Comparison of ENCODE assay signal across 8 cellular contexts in genomic region chr17:40218006-40218739, GRCh38. TPM values are rescaled to one million over a fixed set of nuclear protein-coding genes. Genes with fewer than 3 reads are reported as not detected.
DNase-seq lines count a peak whose midpoint lies in the region; ATAC-seq and TF ChIP-seq lines count a peak whose summit lies in the region.

No MANE protein-coding gene starts in this region.

- H3K4me3 Mint-ChIP-seq in effector memory CD8-positive, alpha-beta T cell, result peak overlapping the region; percentile 83 to 95

- H3F3A ChIP-seq in DOHH2 (ENCODE audit: control insufficient read depth, insufficient read depth), result no peaks in the 10 kb centered on the region

- CTCF ChIA-PET in Panc1 (lab: Charles Lee), result interaction anchor here (0.7 to 1.8 kb wide), 6 partner anchors 13 to 106 kb away, joined by 3 to 8 read pairs (median 4); no protein-coding TSS in a partner anchor

- H3K4me2 ChIP-seq in DOHH2 (ENCODE audit: low read length) (peak overlapping the region; percentile 78), osteoblast (ENCODE audit: insufficient read depth, low read length) (peak overlapping the region; percentile 97)

- no peaks in the 10 kb centered on the region for H3K9me3 Mint-ChIP-seq in effector memory CD8-positive, alpha-beta T cell

- peak overlapping the region; percentile 99 for H3K27ac Mint-ChIP-seq in effector memory CD8-positive, alpha-beta T cell

- TF ChIP-seq CTCF in DOHH2 (IDR thresholded peaks at IDR 0.05; ENCODE audit: low read depth, low read length, poor library complexity, severe bottlenecking) (no peak), Panc1 (IDR thresholded peaks at IDR 0.05) (no peak), osteoblast (IDR thresholded peaks at IDR 0.05; ENCODE audit: extremely low read depth, low read depth, low read length) (no peak)

- peak overlapping the region; percentile 89 for H2AFZ ChIP-seq in osteoblast (ENCODE audit: low read length)

- H3K9me2 ChIP-seq in DOHH2 (replicated peaks; ENCODE audit: control insufficient read depth, low read length), result no peaks in the 10 kb centered on the region

- POLR2A ChIA-PET in Panc1 (lab: Charles Lee), result interaction anchor here (0.6 to 0.7 kb wide), 2 partner anchors 12 to 111 kb away, joined by 3 to 7 read pairs; no protein-coding TSS in a partner anchor

- peaks cover 14 to 30% of the 10 kb centered on the region in 2 donors for H3K4me1 Mint-ChIP-seq in effector memory CD8-positive, alpha-beta T cell (ENCODE audit: low read depth in 2 of 2)

- peaks cover 24% of the 10 kb centered on the region for H3K79me2 ChIP-seq in DOHH2 (ENCODE audit: control insufficient read depth, low read length)
- peaks cover 26% of the 10 kb centered on the region for H3K79me2 ChIP-seq in osteoblast (ENCODE audit: insufficient read depth, low read length)

- H3K9me3 ChIP-seq in DOHH2 (ENCODE audit: control insufficient read depth, insufficient read depth, low read length) (no peaks in the 10 kb centered on the region), Panc1 (ENCODE audit: control insufficient read depth, insufficient read depth, low read depth, low read length) (no peaks in the 10 kb centered on the region), osteoblast (ENCODE audit: low read depth, low read length) (no peaks in the 10 kb centered on the region)

- H3K4me1 ChIP-seq in DOHH2 (ENCODE audit: control insufficient read depth, low read length) (peaks cover 21% of the 10 kb centered on the region), Panc1 (ENCODE audit: control insufficient read depth, insufficient read depth, low read length) (no peaks in the 10 kb centered on the region), osteoblast (ENCODE audit: insufficient read depth, low read length) (peaks cover 5% of the 10 kb centered on the region)

- no TSS peak for BruUV-seq in Panc1 (replicated peaks; lab: Mats Ljungman, UMichigan)

- H3K36me3 ChIP-seq in DOHH2 (ENCODE audit: control insufficient read depth, low read length), result no peaks in the 10 kb centered on the region
- H3K36me3 ChIP-seq in Panc1 (ENCODE audit: control insufficient read depth, insufficient read depth, low read length), result no peaks in the 10 kb centered on the region
- no peaks in the 10 kb centered on the region for H3K36me3 ChIP-seq in osteoblast (ENCODE audit: insufficient read depth, low read length)

- ATAC-seq in Panc1, result no peak
- ATAC-seq in effector memory CD8-positive, alpha-beta T cell (replicated peaks), result no peak
- ATAC-seq in HG02798 (IDR thresholded peaks at IDR 0.05; ENCODE audit: poor library complexity, unreplicated experiment), result no peak
- no peak for ATAC-seq in GM18868 (IDR thresholded peaks at IDR 0.05; ENCODE audit: unreplicated experiment)

- peaks cover 29% of the 10 kb centered on the region for H3K36me3 Mint-ChIP-seq in effector memory CD8-positive, alpha-beta T cell (ENCODE audit: insufficient read depth)

- intact Hi-C loops in Panc1 (cut with micrococcal nuclease; ENCODE audit: unreplicated experiment), result no loop called here

- peak overlapping the region; percentile 60; the same call in 1 of the 2 replicates for H3K27ac ChIP-seq in DOHH2 (ENCODE audit: low read depth, low read length)
- peak overlapping the region; percentile 88 for H3K27ac ChIP-seq in Panc1 (ENCODE audit: low read length)
- peak overlapping the region; percentile 95 for H3K27ac ChIP-seq in osteoblast (ENCODE audit: low read depth, low read length)

- H3K27me3 ChIP-seq in DOHH2 (ENCODE audit: control insufficient read depth, low read length) (no peaks in the 10 kb centered on the region), Panc1 (ENCODE audit: control insufficient read depth, insufficient read depth, low read length) (no peaks in the 10 kb centered on the region), osteoblast (ENCODE audit: insufficient read depth, low read length) (no peaks in the 10 kb centered on the region)

- DNase-seq in Panc1 (ENCODE audit: low read depth, low spot score), result no peak
- DNase-seq in effector memory CD8-positive, alpha-beta T cell, result no peak
- no peak for DNase-seq in osteoblast (ENCODE audit: insufficient read length, low spot score, missing footprints)
- no peak for DNase-seq in SIG-M5 (lab: John Stamatoyannopoulos, UW)
- no peak for DNase-seq in NCI-H1105 (lab: John Stamatoyannopoulos, UW)

- H3K4me3 ChIP-seq in DOHH2 (ENCODE audit: low read length), result peak overlapping the region; percentile 92
- H3K4me3 ChIP-seq in Panc1 (ENCODE audit: low read depth in 2 of 2, low read length in 2 of 2), result peak overlapping the region; percentile 68 to 70
- H3K4me3 ChIP-seq in osteoblast (ENCODE audit: insufficient read depth, low read length), result peak overlapping the region; percentile 85

- in situ Hi-C loops in Panc1 (cut with HindIII; ENCODE audit: low pct_unique_long_range_greater_than_20kb, low sequenced_read_pairs), result no loop called here

- H3K27me3 Mint-ChIP-seq in effector memory CD8-positive, alpha-beta T cell, result no peaks in the 10 kb centered on the region

- H4K20me1 ChIP-seq in DOHH2 (ENCODE audit: control insufficient read depth, insufficient read depth, low read depth, low read length) (no peaks in the 10 kb centered on the region), osteoblast (ENCODE audit: insufficient read depth, low read length) (peaks cover 5% of the 10 kb centered on the region)

RNA-seq across cellular contexts. Expression of gene WIPF2, which starts 0.9 kb away (rescaled TPM):
- total RNA-seq in Panc1 (2021; ENCODE audit: unreplicated experiment) (45.9 TPM), osteoblast (8.0 and 8.5 TPM in 2 replicates)
- 33.6 TPM for polyA plus RNA-seq in Panc1 (2012; ENCODE audit: insufficient read length)

RNA-seq across cellular contexts. Expression of gene RAPGEFL1, which starts 40.9 kb away (rescaled TPM):
- total RNA-seq in Panc1 (2021; ENCODE audit: unreplicated experiment) (6.5 TPM), osteoblast (1.4 and 2.1 TPM in 2 replicates)
- polyA plus RNA-seq in Panc1 (2012; ENCODE audit: insufficient read length), result 3.3 TPM
